15 cellular contexts compared by ENCODE assay signal in genomic region chr7:102305414-102306268, GRCh38. TPM values are rescaled to one million over a fixed set of nuclear protein-coding genes. Genes with fewer than 3 reads are reported as not detected.
DNase-seq lines count a peak whose midpoint lies in the region; ATAC-seq and TF ChIP-seq lines count a peak whose summit lies in the region.
"Had no signal": no experiment of that assay in that cellular context is flagged by ENCODE, and none has a peak within 500 bp of the region (broad histone marks: within the 10 kb centered on the region; RNA-seq: fewer than 3 reads in every experiment).

No MANE protein-coding gene starts in this region.

- POLR2A ChIA-PET in CD8-positive, alpha-beta T cell (lab: Charles Lee): no interaction called here
- POLR2A ChIA-PET in RWPE1 (lab: Yijun Ruan, JAX; ENCODE audit: low non-redundant PET): no interaction called here

- no peaks in the 10 kb centered on the region for H3K27me3 ChIP-seq in CD8-positive, alpha-beta T cell (ENCODE audit: insufficient read depth, low read length)

- no peak for ATAC-seq in CD8-positive, alpha-beta T cell
- ATAC-seq in GM19372 (IDR thresholded peaks at IDR 0.05; ENCODE audit: low read depth, unreplicated experiment) (peak; percentile 44), HG02938 (IDR thresholded peaks at IDR 0.05; ENCODE audit: unreplicated experiment) (peak; percentile 47)
- ATAC-seq: stimulated activated naive CD8-positive, alpha-beta T cell treated with anti-CD3 and anti-CD28 coated beads, Interleukin-15, Interleukin-2, amounts not matched to agents 100 U/mL and 50 U/mL, for 24 hours had no signal

- peak overlapping the region; percentile 62 for H3K27ac Mint-ChIP-seq in CD8-positive, alpha-beta T cell

- no peak overlapping the region for H3K27ac ChIP-seq in CD8-positive, alpha-beta T cell (ENCODE audit: low read depth, low read length)
- 0 out of 2 replicates have a peak overlapping the region, but pooled peaks have one; percentile 37 for H3K27ac ChIP-seq in RWPE1
- H3K27ac ChIP-seq: HL-60 had no signal

- H3K27me3 Mint-ChIP-seq in CD8-positive, alpha-beta T cell (ENCODE audit: low read depth): no peaks in the 10 kb centered on the region

- no peak overlapping the region for H3K4me3 ChIP-seq in CD8-positive, alpha-beta T cell (ENCODE audit: low read depth, low read length)

- CTCF ChIA-PET in CD8-positive, alpha-beta T cell (lab: Charles Lee): no interaction called here
- CTCF ChIA-PET in RWPE1 (lab: Yijun Ruan, JAX): no interaction called here

- no peaks in the 10 kb centered on the region for H3K4me1 ChIP-seq in CD8-positive, alpha-beta T cell (ENCODE audit: insufficient read depth, low read length)

- no peaks in the 10 kb centered on the region for H3K9me3 Mint-ChIP-seq in CD8-positive, alpha-beta T cell

- intact Hi-C loops in CD8-positive, alpha-beta T cell (cut with DNase I, micrococcal nuclease): no loop called here
- intact Hi-C loops in cardiac septum (cut with DNase I): no loop called here

- H3K9me3 ChIP-seq in CD8-positive, alpha-beta T cell (ENCODE audit: low read length): no peaks in the 10 kb centered on the region

- DNase-seq in CD8-positive, alpha-beta T cell: no peak
- DNase-seq in RWPE1 (ENCODE audit: low spot score) (no peak), cardiac septum (ENCODE audit: low spot score) (no peak), HK-2 (ENCODE audit: unreplicated experiment) (no peak), foreskin melanocyte (no peak), NCI-H1092 treated with DMSO at 0.1 percent for 48 hours (lab: John Stamatoyannopoulos, UW) (no peak)
- DNase-seq: activated T-cell treated with anti-CD3 and anti-CD28 coated beads, Interleukin-2, amount 50 U/mL, for 1 hour; central memory CD4-positive, alpha-beta T cell; mesendoderm; NCI-H2227 treated with DMSO at 0.1 percent for 48 hours; stimulated activated naive CD8-positive, alpha-beta T cell treated with anti-CD3 and anti-CD28 coated beads, Interleukin-15, Interleukin-2, amounts not matched to agents 100 U/mL and 50 U/mL, for 24 hours had no signal

- H3K4me3 Mint-ChIP-seq in CD8-positive, alpha-beta T cell: peak overlapping the region; percentile 42

- no peaks in the 10 kb centered on the region for H3K36me3 ChIP-seq in CD8-positive, alpha-beta T cell (ENCODE audit: insufficient read depth, low read length)

- TF ChIP-seq CTCF in CD8-positive, alpha-beta T cell (IDR thresholded peaks at IDR 0.05): no peak
- no peak for TF ChIP-seq CTCF in RWPE1 (conservative IDR thresholded peaks at IDR 0.05; ENCODE audit: low read depth)

- no peaks in the 10 kb centered on the region for H3K36me3 Mint-ChIP-seq in CD8-positive, alpha-beta T cell

- peaks cover 8% of the 10 kb centered on the region for H3K4me1 Mint-ChIP-seq in CD8-positive, alpha-beta T cell (ENCODE audit: low read depth)

RNA-seq across cellular contexts. Expression of gene SH2B2, which starts 19.0 kb away (rescaled TPM):
- total RNA-seq in CD8-positive, alpha-beta T cell: 1 to 10 TPM in 1 of 2 experiments, under 1 TPM in 1; 0.72 to 1.8 TPM
- 3.1 TPM for total RNA-seq in cardiac septum

RNA-seq across cellular contexts. Expression of gene SPDYE6, which starts 50.6 kb away (rescaled TPM):
- not detected for total RNA-seq in CD8-positive, alpha-beta T cell
- not detected for total RNA-seq in cardiac septum
- total RNA-seq: fibroblast of villous mesenchyme had no signal
